8 cellular contexts compared by ENCODE assay signal in the genomic region with DNA sequence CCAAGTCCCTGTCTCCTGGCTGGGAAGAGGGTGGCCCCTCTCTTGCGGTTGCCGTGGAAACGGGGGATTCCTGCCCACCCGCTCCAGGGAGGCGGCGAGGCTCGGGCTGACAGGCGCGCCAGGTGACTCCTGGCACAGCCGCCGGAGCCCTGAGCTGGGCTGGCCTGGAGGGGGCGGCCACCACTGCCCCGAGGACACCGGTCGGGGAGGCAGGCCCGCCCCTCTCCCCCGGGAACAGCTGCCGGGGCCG.
DNase-seq lines count a peak whose midpoint lies in the region; ATAC-seq and TF ChIP-seq lines count a peak whose summit lies in the region.

No MANE protein-coding gene starts in this region.

- H3K4me2 ChIP-seq in OCI-LY7 (ENCODE audit: low read length), result peak overlapping the region; percentile 59; the same call in 1 of the 2 replicates

- H3K4me1 Mint-ChIP-seq in endodermal cell (peaks cover 11% of the 10 kb centered on the region), nephron (peaks cover 37% of the 10 kb centered on the region)

- H3K36me3 Mint-ChIP-seq in endodermal cell (ENCODE audit: low read depth), result peaks cover 2% of the 10 kb centered on the region
- peaks cover 4% of the 10 kb centered on the region for H3K36me3 Mint-ChIP-seq in nephron (ENCODE audit: low read depth)

- TF ChIP-seq CTCF in OCI-LY7 (conservative IDR thresholded peaks at IDR 0.05; ENCODE audit: low read length), result no peak
- TF ChIP-seq CTCF in endodermal cell (conservative IDR thresholded peaks at IDR 0.05), result no peak
- no peak for TF ChIP-seq CTCF in nephron (IDR thresholded peaks at IDR 0.05; ENCODE audit: unreplicated experiment in 3 of 3)

- H3K27ac Mint-ChIP-seq in endodermal cell (no peak overlapping the region), nephron (no peak overlapping the region)

- no peaks in the 10 kb centered on the region for H3K79me2 ChIP-seq in OCI-LY7 (ENCODE audit: insufficient read depth, low read depth, low read length)

- H3K9me2 ChIP-seq in OCI-LY7 (ENCODE audit: insufficient read depth, low read length), result no peaks in the 10 kb centered on the region

- no peak overlapping the region for H3K9ac ChIP-seq in endodermal cell (ENCODE audit: extremely low read depth, low read length, poor library complexity, severe bottlenecking)

- 5 to 20% methylated on average over 1 to 19 of the region's 19 CpGs for WGBS in endodermal cell (ENCODE audit: insufficient coverage in 1 of 2, insufficient read length in 1 of 2), 2 experiments

- no peaks in the 10 kb centered on the region for H3K27me3 ChIP-seq in endodermal cell (ENCODE audit: control insufficient read depth, insufficient read depth, low read length, poor library complexity, severe bottlenecking)

- H3K4me3 Mint-ChIP-seq in endodermal cell (peak overlapping the region; percentile 62), nephron (peak overlapping the region; percentile 74 to 83 (median 82))

- no peak overlapping the region for H2AFZ ChIP-seq in OCI-LY7 (ENCODE audit: low read length)

- peaks cover 9% of the 10 kb centered on the region for H3K27me3 Mint-ChIP-seq in endodermal cell (ENCODE audit: insufficient read depth)
- H3K27me3 Mint-ChIP-seq in nephron (ENCODE audit: low read depth), result no peaks in the 10 kb centered on the region

- peak; percentile 22 for ATAC-seq in GM21529 (IDR thresholded peaks at IDR 0.05; ENCODE audit: unreplicated experiment)
- no peak for ATAC-seq in GM21360 (IDR thresholded peaks at IDR 0.05; ENCODE audit: unreplicated experiment)

- no TSS peak for BruUV-seq in OCI-LY7 (replicated peaks; lab: Mats Ljungman, UMichigan)

- H3K27ac ChIP-seq in OCI-LY7 (ENCODE audit: low read depth, low read length, poor library complexity, severe bottlenecking), result no peak overlapping the region
- no peak overlapping the region for H3K27ac ChIP-seq in endodermal cell (ENCODE audit: low read depth, low read length)

- CTCF ChIA-PET in OCI-LY7 (lab: Charles Lee; ENCODE audit: unreplicated experiment), result no interaction called here
- CTCF ChIA-PET in HEK293T (lab: Yijun Ruan, JAX), result no interaction called here

- POLR2A ChIA-PET in OCI-LY7 (lab: Charles Lee), result no interaction called here
- POLR2A ChIA-PET in HEK293T (lab: Yijun Ruan, JAX), result no interaction called here

- DNase-seq in OCI-LY7 (ENCODE audit: low spot score), result no peak
- no peak for DNase-seq in endodermal cell
- DNase-seq in GDM1 (lab: John Stamatoyannopoulos, UW), result no peak
- DNase-seq in foreskin melanocyte, result no peak
- no peak for DNase-seq in HEK293T (ENCODE audit: extremely low spot score)

- H3K9me3 ChIP-seq in OCI-LY7 (ENCODE audit: low read length), result no peaks in the 10 kb centered on the region
- H3K9me3 ChIP-seq in endodermal cell (ENCODE audit: control insufficient read depth, low read length), result no peaks in the 10 kb centered on the region

- H3K9me3 Mint-ChIP-seq in endodermal cell (no peaks in the 10 kb centered on the region), nephron (no peaks in the 10 kb centered on the region)

- intact Hi-C loops in OCI-LY7 (cut with micrococcal nuclease; ENCODE audit: unreplicated experiment), result no loop called here

- H4K20me1 ChIP-seq in OCI-LY7 (ENCODE audit: insufficient read depth, low read length), result no peaks in the 10 kb centered on the region

- no peak overlapping the region for H3K4me3 ChIP-seq in OCI-LY7 (ENCODE audit: low read depth, low read length, poor library complexity, severe bottlenecking)
- peak overlapping the region; percentile 75 for H3K4me3 ChIP-seq in endodermal cell (ENCODE audit: low read length)

- peaks cover 17% of the 10 kb centered on the region; the same call in 1 of the 2 replicates for H3K36me3 ChIP-seq in OCI-LY7 (ENCODE audit: insufficient read depth, low read length)
- H3K36me3 ChIP-seq in endodermal cell (ENCODE audit: control insufficient read depth, insufficient read depth, low read length), result no peaks in the 10 kb centered on the region

- H3K4me1 ChIP-seq in OCI-LY7 (ENCODE audit: insufficient read depth, low read length, poor library complexity, severe bottlenecking) (peaks cover 24% of the 10 kb centered on the region), endodermal cell (ENCODE audit: control insufficient read depth, insufficient read depth, low read length) (peaks cover 4% of the 10 kb centered on the region)

TF ChIP-seq in HEK293T, 16 proteins besides CTCF, POLR2A, EP300 and RAD21:
- TF ChIP-seq PKNOX1 (IDR thresholded peaks at IDR 0.05) (no peak), FOXA1 (IDR thresholded peaks at IDR 0.05) (no peak)
